In the genomic region with DNA sequence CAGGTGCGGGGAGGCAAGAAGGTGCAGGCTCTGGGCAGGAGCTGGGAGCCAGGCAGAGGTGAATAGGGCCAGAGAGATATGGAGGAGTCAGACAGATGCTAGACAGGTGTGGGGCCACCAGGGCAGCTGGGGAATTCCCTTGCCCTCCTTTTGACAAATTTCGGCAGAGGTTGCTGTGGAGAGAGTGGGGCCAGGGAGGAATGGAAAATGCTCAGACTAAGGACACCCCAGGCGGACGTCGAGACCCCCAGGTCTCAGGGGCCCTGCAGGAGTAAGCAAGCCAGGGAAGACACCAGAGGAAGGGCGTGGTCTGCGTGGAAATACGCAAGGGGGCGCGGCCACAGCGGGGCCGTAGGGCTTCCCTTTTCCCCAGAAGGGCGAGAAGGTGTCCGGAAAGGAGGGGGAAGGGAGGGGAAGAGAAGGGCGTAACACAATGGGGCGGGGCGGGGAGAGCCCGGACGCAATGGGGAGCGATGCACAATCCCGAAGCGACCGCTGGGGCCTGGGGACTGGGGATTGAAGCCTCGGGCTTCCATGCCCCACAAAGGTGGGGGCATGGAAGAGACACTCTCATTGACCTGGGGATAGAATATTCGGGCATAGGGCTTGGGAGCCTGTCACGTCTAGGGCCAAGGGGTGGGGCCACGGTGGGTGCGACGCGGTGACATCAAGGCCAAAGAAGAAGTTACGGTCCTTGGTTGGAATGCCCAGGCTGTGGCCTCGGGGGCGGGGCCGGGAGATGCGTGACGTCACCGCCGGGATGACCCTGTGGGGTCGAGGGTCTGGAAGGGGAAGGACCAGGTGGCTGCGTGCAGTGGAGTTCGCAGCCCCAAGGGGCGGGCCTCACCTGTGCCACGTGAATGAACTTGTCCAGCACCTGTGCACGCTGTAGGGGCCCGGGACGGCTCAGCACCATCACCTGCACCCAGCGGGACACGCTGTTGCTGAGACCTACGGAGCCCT, we compare ENCODE assay signal across 1 cellular context.
A peak's percentile ranks its signal among the peaks of the same experiment; 100 is the strongest.
TF ChIP-seq lines count a peak whose summit lies in the region.

No MANE protein-coding gene starts in this region.

TF ChIP-seq in HEK293, 187 proteins besides CTCF, POLR2A, EP300 and RAD21 (continued from another document):
- TF ChIP-seq, protein P1, sequence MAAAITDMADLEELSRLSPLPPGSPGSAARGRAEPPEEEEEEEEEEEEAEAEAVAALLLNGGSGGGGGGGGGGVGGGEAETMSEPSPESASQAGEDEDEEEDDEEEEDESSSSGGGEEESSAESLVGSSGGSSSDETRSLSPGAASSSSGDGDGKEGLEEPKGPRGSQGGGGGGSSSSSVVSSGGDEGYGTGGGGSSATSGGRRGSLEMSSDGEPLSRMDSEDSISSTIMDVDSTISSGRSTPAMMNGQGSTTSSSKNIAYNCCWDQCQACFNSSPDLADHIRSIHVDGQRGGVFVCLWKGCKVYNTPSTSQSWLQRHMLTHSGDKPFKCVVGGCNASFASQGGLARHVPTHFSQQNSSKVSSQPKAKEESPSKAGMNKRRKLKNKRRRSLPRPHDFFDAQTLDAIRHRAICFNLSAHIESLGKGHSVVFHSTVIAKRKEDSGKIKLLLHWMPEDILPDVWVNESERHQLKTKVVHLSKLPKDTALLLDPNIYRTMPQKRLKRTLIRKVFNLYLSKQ (tag by site-specific recombination; IDR thresholded peaks at IDR 0.05; ENCODE audit: borderline replicate concordance) = no peak
- TF ChIP-seq, protein P2, sequence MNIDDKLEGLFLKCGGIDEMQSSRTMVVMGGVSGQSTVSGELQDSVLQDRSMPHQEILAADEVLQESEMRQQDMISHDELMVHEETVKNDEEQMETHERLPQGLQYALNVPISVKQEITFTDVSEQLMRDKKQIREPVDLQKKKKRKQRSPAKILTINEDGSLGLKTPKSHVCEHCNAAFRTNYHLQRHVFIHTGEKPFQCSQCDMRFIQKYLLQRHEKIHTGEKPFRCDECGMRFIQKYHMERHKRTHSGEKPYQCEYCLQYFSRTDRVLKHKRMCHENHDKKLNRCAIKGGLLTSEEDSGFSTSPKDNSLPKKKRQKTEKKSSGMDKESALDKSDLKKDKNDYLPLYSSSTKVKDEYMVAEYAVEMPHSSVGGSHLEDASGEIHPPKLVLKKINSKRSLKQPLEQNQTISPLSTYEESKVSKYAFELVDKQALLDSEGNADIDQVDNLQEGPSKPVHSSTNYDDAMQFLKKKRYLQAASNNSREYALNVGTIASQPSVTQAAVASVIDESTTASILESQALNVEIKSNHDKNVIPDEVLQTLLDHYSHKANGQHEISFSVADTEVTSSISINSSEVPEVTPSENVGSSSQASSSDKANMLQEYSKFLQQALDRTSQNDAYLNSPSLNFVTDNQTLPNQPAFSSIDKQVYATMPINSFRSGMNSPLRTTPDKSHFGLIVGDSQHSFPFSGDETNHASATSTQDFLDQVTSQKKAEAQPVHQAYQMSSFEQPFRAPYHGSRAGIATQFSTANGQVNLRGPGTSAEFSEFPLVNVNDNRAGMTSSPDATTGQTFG (tag by site-specific recombination; IDR thresholded peaks at IDR 0.05; ENCODE audit: borderline replicate concordance) = no peak; the same call in 1 of the 2 replicates
- TF ChIP-seq ZNF16 (tag by site-specific recombination; IDR thresholded peaks at IDR 0.05; ENCODE audit: low read depth) (no peak), ZFHX2 (tag by site-specific recombination; conservative IDR thresholded peaks at IDR 0.05) (no peak), ZIC2 (tag by site-specific recombination; IDR thresholded peaks at IDR 0.05) (peak; percentile 51), ZNF239 (tag by site-specific recombination; IDR thresholded peaks at IDR 0.05) (no peak), ZNF157 (tag by site-specific recombination; IDR thresholded peaks at IDR 0.05) (no peak), ZNF433 (tag by site-specific recombination; IDR thresholded peaks at IDR 0.05; ENCODE audit: low read depth) (no peak), ZSCAN16 (tag by site-specific recombination; IDR thresholded peaks at IDR 0.05) (no peak), ZNF843 (tag by site-specific recombination; IDR thresholded peaks at IDR 0.05) (0 out of 2 replicates have a peak, but pooled peaks have one; percentile 10), ZNF274 (IDR thresholded peaks at IDR 0.05; ENCODE audit: low read length) (no peak), ZNF274 (tag by site-specific recombination; IDR thresholded peaks at IDR 0.05; ENCODE audit: borderline replicate concordance) (no peak), KLF8 (tag by site-specific recombination; IDR thresholded peaks at IDR 0.05) (peak; percentile 67; the same call in 1 of the 2 replicates), ZXDB (tag by site-specific recombination; IDR thresholded peaks at IDR 0.05) (peak; percentile 55; the same call in 1 of the 2 replicates), ZNF792 (tag by site-specific recombination; IDR thresholded peaks at IDR 0.05) (peak; percentile 55; the same call in 1 of the 2 replicates), KLF9 (tag by site-specific recombination; IDR thresholded peaks at IDR 0.05; ENCODE audit: low read depth) (peak; percentile 94), ZNF416 (tag by site-specific recombination; IDR thresholded peaks at IDR 0.05) (no peak; the same call in 1 of the 2 replicates), ZNF121 (tag by site-specific recombination; IDR thresholded peaks at IDR 0.05) (no peak), ZNF624 (tag by site-specific recombination; IDR thresholded peaks at IDR 0.05) (no peak), TCF7L2 (IDR thresholded peaks at IDR 0.05; ENCODE audit: borderline replicate concordance, low read depth, low read length) (no peak), ZBTB48 (tag by site-specific recombination; IDR thresholded peaks at IDR 0.05) (peak; percentile 42), ZBTB7A (tag by site-specific recombination; IDR thresholded peaks at IDR 0.05; ENCODE audit: low read depth) (no peak), SP2 (tag by site-specific recombination; IDR thresholded peaks at IDR 0.05) (peak; percentile 77), ZNF335 (tag by site-specific recombination; conservative IDR thresholded peaks at IDR 0.05) (peak; percentile 88), ZNF555 (tag by site-specific recombination; conservative IDR thresholded peaks at IDR 0.05) (no peak), ZNF549 (tag by site-specific recombination; IDR thresholded peaks at IDR 0.05) (no peak), ZNF776 (tag by site-specific recombination; IDR thresholded peaks at IDR 0.05; ENCODE audit: borderline replicate concordance) (no peak), GLI2 (tag by site-specific recombination; IDR thresholded peaks at IDR 0.05; ENCODE audit: borderline replicate concordance, low read depth) (no peak), ZNF48 (tag by site-specific recombination; IDR thresholded peaks at IDR 0.05) (no peak), SP3 (tag by site-specific recombination; IDR thresholded peaks at IDR 0.05) (peak; percentile 94), ZNF544 (tag by site-specific recombination; IDR thresholded peaks at IDR 0.05) (no peak), KLF16 (tag by site-specific recombination; IDR thresholded peaks at IDR 0.05) (peak; percentile 76; the same call in 1 of the 2 replicates)
- TF ChIP-seq, protein P3, sequence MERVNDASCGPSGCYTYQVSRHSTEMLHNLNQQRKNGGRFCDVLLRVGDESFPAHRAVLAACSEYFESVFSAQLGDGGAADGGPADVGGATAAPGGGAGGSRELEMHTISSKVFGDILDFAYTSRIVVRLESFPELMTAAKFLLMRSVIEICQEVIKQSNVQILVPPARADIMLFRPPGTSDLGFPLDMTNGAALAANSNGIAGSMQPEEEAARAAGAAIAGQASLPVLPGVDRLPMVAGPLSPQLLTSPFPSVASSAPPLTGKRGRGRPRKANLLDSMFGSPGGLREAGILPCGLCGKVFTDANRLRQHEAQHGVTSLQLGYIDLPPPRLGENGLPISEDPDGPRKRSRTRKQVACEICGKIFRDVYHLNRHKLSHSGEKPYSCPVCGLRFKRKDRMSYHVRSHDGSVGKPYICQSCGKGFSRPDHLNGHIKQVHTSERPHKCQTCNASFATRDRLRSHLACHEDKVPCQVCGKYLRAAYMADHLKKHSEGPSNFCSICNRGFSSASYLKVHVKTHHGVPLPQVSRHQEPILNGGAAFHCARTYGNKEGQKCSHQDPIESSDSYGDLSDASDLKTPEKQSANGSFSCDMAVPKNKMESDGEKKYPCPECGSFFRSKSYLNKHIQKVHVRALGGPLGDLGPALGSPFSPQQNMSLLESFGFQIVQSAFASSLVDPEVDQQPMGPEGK (tag by site-specific recombination; IDR thresholded peaks at IDR 0.05) = peak; percentile 77
- TF ChIP-seq, protein P4, sequence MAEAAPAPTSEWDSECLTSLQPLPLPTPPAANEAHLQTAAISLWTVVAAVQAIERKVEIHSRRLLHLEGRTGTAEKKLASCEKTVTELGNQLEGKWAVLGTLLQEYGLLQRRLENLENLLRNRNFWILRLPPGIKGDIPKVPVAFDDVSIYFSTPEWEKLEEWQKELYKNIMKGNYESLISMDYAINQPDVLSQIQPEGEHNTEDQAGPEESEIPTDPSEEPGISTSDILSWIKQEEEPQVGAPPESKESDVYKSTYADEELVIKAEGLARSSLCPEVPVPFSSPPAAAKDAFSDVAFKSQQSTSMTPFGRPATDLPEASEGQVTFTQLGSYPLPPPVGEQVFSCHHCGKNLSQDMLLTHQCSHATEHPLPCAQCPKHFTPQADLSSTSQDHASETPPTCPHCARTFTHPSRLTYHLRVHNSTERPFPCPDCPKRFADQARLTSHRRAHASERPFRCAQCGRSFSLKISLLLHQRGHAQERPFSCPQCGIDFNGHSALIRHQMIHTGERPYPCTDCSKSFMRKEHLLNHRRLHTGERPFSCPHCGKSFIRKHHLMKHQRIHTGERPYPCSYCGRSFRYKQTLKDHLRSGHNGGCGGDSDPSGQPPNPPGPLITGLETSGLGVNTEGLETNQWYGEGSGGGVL (tag by site-specific recombination; IDR thresholded peaks at IDR 0.05) = peak; percentile 95
- TF ChIP-seq, protein P5, sequence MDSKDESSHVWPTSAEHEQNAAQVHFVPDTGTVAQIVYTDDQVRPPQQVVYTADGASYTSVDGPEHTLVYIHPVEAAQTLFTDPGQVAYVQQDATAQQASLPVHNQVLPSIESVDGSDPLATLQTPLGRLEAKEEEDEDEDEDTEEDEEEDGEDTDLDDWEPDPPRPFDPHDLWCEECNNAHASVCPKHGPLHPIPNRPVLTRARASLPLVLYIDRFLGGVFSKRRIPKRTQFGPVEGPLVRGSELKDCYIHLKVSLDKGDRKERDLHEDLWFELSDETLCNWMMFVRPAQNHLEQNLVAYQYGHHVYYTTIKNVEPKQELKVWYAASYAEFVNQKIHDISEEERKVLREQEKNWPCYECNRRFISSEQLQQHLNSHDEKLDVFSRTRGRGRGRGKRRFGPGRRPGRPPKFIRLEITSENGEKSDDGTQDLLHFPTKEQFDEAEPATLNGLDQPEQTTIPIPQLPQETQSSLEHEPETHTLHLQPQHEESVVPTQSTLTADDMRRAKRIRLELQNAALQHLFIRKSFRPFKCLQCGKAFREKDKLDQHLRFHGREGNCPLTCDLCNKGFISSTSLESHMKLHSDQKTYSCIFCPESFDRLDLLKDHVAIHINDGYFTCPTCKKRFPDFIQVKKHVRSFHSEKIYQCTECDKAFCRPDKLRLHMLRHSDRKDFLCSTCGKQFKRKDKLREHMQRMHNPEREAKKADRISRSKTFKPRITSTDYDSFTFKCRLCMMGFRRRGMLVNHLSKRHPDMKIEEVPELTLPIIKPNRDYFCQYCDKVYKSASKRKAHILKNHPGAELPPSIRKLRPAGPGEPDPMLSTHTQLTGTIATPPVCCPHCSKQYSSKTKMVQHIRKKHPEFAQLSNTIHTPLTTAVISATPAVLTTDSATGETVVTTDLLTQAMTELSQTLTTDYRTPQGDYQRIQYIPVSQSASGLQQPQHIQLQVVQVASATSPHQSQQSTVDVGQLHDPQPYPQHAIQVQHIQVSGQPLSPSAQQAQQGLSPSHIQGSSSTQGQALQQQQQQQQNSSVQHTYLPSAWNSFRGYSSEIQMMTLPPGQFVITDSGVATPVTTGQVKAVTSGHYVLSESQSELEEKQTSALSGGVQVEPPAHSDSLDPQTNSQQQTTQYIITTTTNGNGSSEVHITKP (tag by site-specific recombination; IDR thresholded peaks at IDR 0.05) = peak; percentile 45
- TF ChIP-seq, protein P6, sequence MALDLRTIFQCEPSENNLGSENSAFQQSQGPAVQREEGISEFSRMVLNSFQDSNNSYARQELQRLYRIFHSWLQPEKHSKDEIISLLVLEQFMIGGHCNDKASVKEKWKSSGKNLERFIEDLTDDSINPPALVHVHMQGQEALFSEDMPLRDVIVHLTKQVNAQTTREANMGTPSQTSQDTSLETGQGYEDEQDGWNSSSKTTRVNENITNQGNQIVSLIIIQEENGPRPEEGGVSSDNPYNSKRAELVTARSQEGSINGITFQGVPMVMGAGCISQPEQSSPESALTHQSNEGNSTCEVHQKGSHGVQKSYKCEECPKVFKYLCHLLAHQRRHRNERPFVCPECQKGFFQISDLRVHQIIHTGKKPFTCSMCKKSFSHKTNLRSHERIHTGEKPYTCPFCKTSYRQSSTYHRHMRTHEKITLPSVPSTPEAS (tag by site-specific recombination; IDR thresholded peaks at IDR 0.05) = peak; percentile 7; the same call in 1 of the 2 replicates
- TF ChIP-seq, protein P7, sequence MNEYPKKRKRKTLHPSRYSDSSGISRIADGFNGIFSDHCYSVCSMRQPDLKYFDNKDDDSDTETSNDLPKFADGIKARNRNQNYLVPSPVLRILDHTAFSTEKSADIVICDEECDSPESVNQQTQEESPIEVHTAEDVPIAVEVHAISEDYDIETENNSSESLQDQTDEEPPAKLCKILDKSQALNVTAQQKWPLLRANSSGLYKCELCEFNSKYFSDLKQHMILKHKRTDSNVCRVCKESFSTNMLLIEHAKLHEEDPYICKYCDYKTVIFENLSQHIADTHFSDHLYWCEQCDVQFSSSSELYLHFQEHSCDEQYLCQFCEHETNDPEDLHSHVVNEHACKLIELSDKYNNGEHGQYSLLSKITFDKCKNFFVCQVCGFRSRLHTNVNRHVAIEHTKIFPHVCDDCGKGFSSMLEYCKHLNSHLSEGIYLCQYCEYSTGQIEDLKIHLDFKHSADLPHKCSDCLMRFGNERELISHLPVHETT (tag by site-specific recombination; IDR thresholded peaks at IDR 0.05) = no peak
- TF ChIP-seq, protein P8, sequence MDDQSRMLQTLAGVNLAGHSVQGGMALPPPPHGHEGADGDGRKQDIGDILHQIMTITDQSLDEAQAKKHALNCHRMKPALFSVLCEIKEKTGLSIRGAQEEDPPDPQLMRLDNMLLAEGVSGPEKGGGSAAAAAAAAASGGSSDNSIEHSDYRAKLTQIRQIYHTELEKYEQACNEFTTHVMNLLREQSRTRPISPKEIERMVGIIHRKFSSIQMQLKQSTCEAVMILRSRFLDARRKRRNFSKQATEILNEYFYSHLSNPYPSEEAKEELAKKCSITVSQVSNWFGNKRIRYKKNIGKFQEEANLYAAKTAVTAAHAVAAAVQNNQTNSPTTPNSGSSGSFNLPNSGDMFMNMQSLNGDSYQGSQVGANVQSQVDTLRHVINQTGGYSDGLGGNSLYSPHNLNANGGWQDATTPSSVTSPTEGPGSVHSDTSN (CRISPR knock-in tag; IDR thresholded peaks at IDR 0.05) = no peak
